Comparison of ENCODE assay signal across 24 cellular contexts in genomic region chr3:47436180-47436579, GRCh38.
"Had no signal": no experiment of that assay in that cellular context is flagged by ENCODE, and none has a peak within 500 bp of the region (broad histone marks: within the 10 kb centered on the region; RNA-seq: fewer than 3 reads in every experiment).

No MANE protein-coding gene starts in this region.

- H3K27me3 ChIP-seq: breast epithelium, gastroesophageal sphincter, left lung, pancreas, suprapubic skin, tibial artery had no signal

- H3K27ac ChIP-seq: breast epithelium, gastroesophageal sphincter, left lung, pancreas, psoas muscle, suprapubic skin, tibial artery, WERI-Rb-1 had no signal

- H3K4me3 ChIP-seq: breast epithelium, gastroesophageal sphincter, left lung, pancreas, psoas muscle, suprapubic skin, tibial artery had no signal

- H3K4me1 ChIP-seq: breast epithelium, gastroesophageal sphincter, left lung, pancreas, psoas muscle, suprapubic skin, tibial artery had no signal

- H3K9me3 ChIP-seq: breast epithelium, gastroesophageal sphincter, left lung, pancreas, psoas muscle, SK-N-SH, suprapubic skin, tibial artery had no signal

- DNase-seq: activated CD4-positive, alpha-beta memory T cell treated with anti-CD3 and anti-CD28 coated beads, Interleukin-2, amount 10 ng/mL, durations not matched to agents 7 days and 5 days; activated CD4-positive, alpha-beta T cell treated with anti-CD3 and anti-CD28 coated beads, Interleukin-2, amount 10 ng/mL, durations not matched to agents 24 days and 14 days; activated CD4-positive, CD25-positive, alpha-beta regulatory T cell treated with anti-CD3 and anti-CD28 coated beads, Interleukin-2, amount 50 U/mL, for 72 hours; activated CD8-positive, alpha-beta memory T cell treated with anti-CD3 and anti-CD28 coated beads, Interleukin-2, amount 50 U/mL, for 48 hours; activated naive CD8-positive, alpha-beta T cell treated with anti-CD3 and anti-CD28 coated beads, Interleukin-2, amount 50 U/mL, for 24 hours; activated T-cell treated with anti-CD3 and anti-CD28 coated beads, Interleukin-2, amount 50 U/mL, for 24 hours; amygdala; effector memory CD4-positive, alpha-beta T cell; hippocampal formation; kidney; left lung; naive thymus-derived CD4-positive, alpha-beta T cell; psoas muscle; SK-N-SH; stimulated activated naive CD4-positive, alpha-beta T cell; SW 1271; T-helper 17 cell; T1000; WERI-Rb-1 had no signal

- H3K9ac ChIP-seq: SK-N-SH had no signal

- H3K36me3 ChIP-seq: breast epithelium had no signal
